ENCODE assay signal across 24 cellular contexts in the genomic region with DNA sequence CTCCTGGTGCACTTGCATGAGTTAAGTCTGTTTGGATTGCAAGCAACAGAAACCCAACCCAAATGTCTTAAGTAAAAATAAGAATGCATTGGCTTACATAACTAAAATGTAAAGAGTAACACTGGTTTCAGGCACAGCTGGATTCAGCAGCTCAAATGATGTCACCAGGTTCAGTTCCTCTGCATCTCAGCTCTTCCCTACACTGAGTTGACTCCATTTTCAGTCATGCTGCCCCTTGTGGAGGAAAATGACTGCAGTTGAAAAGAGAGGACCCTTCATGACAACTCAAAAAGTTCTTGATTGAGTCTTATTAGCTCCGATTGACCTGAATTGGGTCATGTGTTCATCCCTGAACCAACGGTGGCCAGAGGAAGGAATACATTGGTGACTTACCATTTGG.
DNase-seq lines count a peak whose midpoint lies in the region; TF ChIP-seq lines count a peak whose summit lies in the region.
"Had no signal": no experiment of that assay in that cellular context is flagged by ENCODE, and none has a peak within 500 bp of the region (broad histone marks: within the 10 kb centered on the region; RNA-seq: fewer than 3 reads in every experiment).

No MANE protein-coding gene starts in this region.

- H3K36me3 Mint-ChIP-seq in HFFc6 (ENCODE audit: low read depth), result peaks cover 14% of the 10 kb centered on the region
- H3K36me3 Mint-ChIP-seq: brain had no signal

- no peak overlapping the region for H3K4me3 Mint-ChIP-seq in HFFc6
- H3K4me3 Mint-ChIP-seq: activated naive CD8-positive, alpha-beta T cell treated with anti-CD3 and anti-CD28 coated beads, Interleukin-2, amount 10 ng/mL, durations not matched to agents 7 days and 5 days; activated T-helper 1 cell treated with anti-CD3 and anti-CD28 coated beads, Interleukin-12 subunit alpha, Interleukin-12 subunit beta, Interleukin-2, Interleukin-4 antibody, amounts not matched to agents 30 ng/mL and 10 ng/mL and 1 ng/mL, durations not matched to agents 14 hours and 24 hours and 36 hours; brain; dendritic cell treated with granulocyte-macrophage colony-stimulating factor and Interleukin-4, amounts not matched to agents 40 ng/mL and 50 ng/mL, for 4 days; T-helper 2 cell treated with Interferon-gamma antibody and Interleukin-4, amounts not matched to agents 5 μg/mL and 100 μg/mL, for 36 hours had no signal

- H3K27ac Mint-ChIP-seq in HFFc6, result no peak overlapping the region
- H3K27ac Mint-ChIP-seq: activated naive CD8-positive, alpha-beta T cell treated with anti-CD3 and anti-CD28 coated beads, Interleukin-2, amount 10 ng/mL, durations not matched to agents 7 days and 5 days; activated T-helper 1 cell treated with anti-CD3 and anti-CD28 coated beads, Interleukin-12 subunit alpha, Interleukin-12 subunit beta, Interleukin-2, Interleukin-4 antibody, amounts not matched to agents 30 ng/mL and 10 ng/mL and 1 ng/mL, durations not matched to agents 14 hours and 24 hours and 36 hours; brain; dendritic cell treated with granulocyte-macrophage colony-stimulating factor and Interleukin-4, amounts not matched to agents 40 ng/mL and 50 ng/mL, for 4 days; T-helper 2 cell treated with Interferon-gamma antibody and Interleukin-4, amounts not matched to agents 5 μg/mL and 100 μg/mL, for 36 hours had no signal

- no peaks in the 10 kb centered on the region; the same call in 1 of the 2 replicates for H3K9me3 Mint-ChIP-seq in HFFc6

- DNase-seq in GM12865 (ENCODE audit: low read depth), result peak; percentile 2
- DNase-seq in HFFc6, result no peak
- DNase-seq in SK-MEL-5 (ENCODE audit: low read depth, low spot score), result peak; percentile 38
- DNase-seq in iPS-NIHi11 (ENCODE audit: low spot score), result peak; percentile 18
- DNase-seq in GM20000 (ENCODE audit: low spot score), result no peak
- no peak for DNase-seq in middle frontal gyrus (ENCODE audit: extremely low spot score, low spot score)
- no peak for DNase-seq in ecto neural progenitor cell (ENCODE audit: low spot score)
- no peak for DNase-seq in activated CD8-positive, alpha-beta memory T cell treated with anti-CD3 and anti-CD28 coated beads, Interleukin-2, amount 50 U/mL, for 48 hours
- DNase-seq: activated naive CD8-positive, alpha-beta T cell treated with anti-CD3 and anti-CD28 coated beads, Interleukin-2, amount 10 ng/mL, durations not matched to agents 7 days and 5 days; AML-193; COR-L47; gastrocnemius medialis; GF-D8; NCI-H1436; NCI-H748 treated with DMSO at 0.1 percent for 48 hours; Peyer's patch; small intestine; stimulated activated CD4-positive, alpha-beta T cell treated with anti-CD3 and anti-CD28 coated beads, Interleukin-4, amount 100 ng/mL, for 1 hour; upper lobe of right lung had no signal

- TF ChIP-seq CTCF in GM12865 (IDR thresholded peaks at IDR 0.05; ENCODE audit: insufficient read depth, low read depth, low read length, missing control alignments) (no peak), HFFc6 (IDR thresholded peaks at IDR 0.05) (peak; percentile 26), GM20000 (IDR thresholded peaks at IDR 0.05; ENCODE audit: extremely low read depth, missing control alignments) (no peak)

- no peak overlapping the region for H3K4me3 ChIP-seq in GM12865 (ENCODE audit: low read depth, low read length)
- H3K4me3 ChIP-seq: gastrocnemius medialis, Peyer's patch, SK-N-MC, upper lobe of right lung had no signal

- peaks cover 1% of the 10 kb centered on the region; the same call in 1 of the 2 replicates for H3K27me3 Mint-ChIP-seq in HFFc6 (ENCODE audit: insufficient read depth)
- H3K27me3 Mint-ChIP-seq: brain; dendritic cell treated with granulocyte-macrophage colony-stimulating factor and Interleukin-4, amounts not matched to agents 40 ng/mL and 50 ng/mL, for 4 days had no signal

- in situ Hi-C loops in SK-MEL-5 (cut with HindIII; ENCODE audit: low pct_unique_long_range_greater_than_20kb, low sequenced_read_pairs), result no loop called here

- peaks cover 4% of the 10 kb centered on the region for H3K4me1 Mint-ChIP-seq in HFFc6 (ENCODE audit: low read depth)

Comparison
In these comparisons a context has a peak if more than half of its experiments do, and no peak if none do; other contexts are left out.
1. DNase-seq: peak in GM12865 (single experiment), SK-MEL-5 (single experiment) and iPS-NIHi11 (single experiment); none in HFFc6 (single experiment), GM20000 (single experiment), middle frontal gyrus (single experiment), ecto neural progenitor cell (single experiment) and activated CD8-positive, alpha-beta memory T cell treated with anti-CD3 and anti-CD28 coated beads, Interleukin-2, amount 50 U/mL, for 48 hours (single experiment).